Comparison of ENCODE assay signal across 1 cellular context in the genomic region with DNA sequence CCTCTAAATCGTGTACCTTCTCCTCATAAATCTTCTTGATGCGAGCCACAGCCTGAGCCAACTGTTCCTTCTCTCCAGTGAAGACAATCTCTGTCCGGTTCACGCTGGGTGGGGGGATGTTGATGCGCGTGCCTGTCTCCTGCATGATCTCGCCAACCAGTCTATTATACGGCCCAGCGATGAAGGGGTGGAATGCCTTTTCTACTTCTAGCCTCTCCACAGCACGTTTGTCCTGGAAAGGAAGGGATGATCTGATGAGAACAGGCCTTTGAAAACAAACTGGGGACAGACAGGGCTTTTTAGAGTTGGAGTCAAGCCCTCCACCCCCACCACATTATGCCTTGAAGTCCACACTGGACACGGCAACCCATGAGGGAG.
TF ChIP-seq lines count a peak whose summit lies in the region.

No MANE protein-coding gene starts in this region.

TF ChIP-seq in IMR-90, 13 proteins besides CTCF, POLR2A, EP300 and RAD21 (continued from another document):
- TF ChIP-seq, protein P1, sequence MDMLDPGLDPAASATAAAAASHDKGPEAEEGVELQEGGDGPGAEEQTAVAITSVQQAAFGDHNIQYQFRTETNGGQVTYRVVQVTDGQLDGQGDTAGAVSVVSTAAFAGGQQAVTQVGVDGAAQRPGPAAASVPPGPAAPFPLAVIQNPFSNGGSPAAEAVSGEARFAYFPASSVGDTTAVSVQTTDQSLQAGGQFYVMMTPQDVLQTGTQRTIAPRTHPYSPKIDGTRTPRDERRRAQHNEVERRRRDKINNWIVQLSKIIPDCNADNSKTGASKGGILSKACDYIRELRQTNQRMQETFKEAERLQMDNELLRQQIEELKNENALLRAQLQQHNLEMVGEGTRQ (IDR thresholded peaks at IDR 0.05; ENCODE audit: low read depth, low read length): no peak
- TF ChIP-seq RCOR1 (IDR thresholded peaks at IDR 0.05; ENCODE audit: insufficient replicate concordance, low read length) (no peak), CHD1 (IDR thresholded peaks at IDR 0.05; ENCODE audit: low read depth, low read length) (no peak), FOS (IDR thresholded peaks at IDR 0.05; ENCODE audit: low read depth, low read length) (no peak), NFE2L2 (IDR thresholded peaks at IDR 0.05; ENCODE audit: low read depth, low read length) (no peak)
